Comparison of ENCODE assay signal across 8 cellular contexts in the genomic region with DNA sequence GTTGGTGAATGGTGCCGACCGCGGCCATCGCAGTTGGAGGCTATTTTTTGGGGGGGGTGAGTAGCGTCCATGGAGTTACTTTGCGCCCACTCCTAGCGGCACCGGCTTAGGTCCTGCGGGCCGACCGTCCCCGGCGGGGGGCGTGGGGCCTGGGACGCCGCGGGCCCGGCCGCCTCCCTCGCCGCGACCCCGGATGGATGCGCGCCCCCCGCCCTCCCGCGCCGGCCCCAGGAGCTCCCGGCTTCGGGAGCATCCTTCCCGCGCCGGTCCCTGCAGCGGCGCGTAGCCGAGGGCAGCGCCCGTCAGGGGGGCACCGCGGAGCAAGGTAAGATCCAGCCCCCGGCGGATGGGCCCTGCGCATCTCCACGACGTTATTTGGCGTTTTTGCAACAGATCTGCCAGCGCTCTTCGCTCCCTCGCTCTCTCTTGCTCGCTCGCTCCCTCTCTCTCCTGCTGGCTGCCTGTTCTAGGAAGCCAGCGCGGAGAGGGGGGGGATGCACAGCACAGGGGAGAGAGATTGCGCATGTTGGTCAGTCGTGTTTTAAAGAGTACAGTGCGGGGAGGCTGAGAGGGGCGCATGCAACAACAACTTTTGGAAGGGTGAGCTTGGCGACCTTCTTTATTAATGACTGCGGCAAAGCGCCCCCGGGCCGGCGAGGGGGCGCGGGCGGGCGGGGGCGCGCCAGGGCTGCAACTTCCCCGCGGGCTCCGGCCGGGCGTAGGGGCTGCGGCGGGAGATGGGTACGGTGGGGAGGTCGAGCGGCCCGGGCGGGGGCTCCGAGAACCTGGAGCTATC.
DNase-seq lines count a peak whose midpoint lies in the region; ATAC-seq and TF ChIP-seq lines count a peak whose summit lies in the region.

No MANE protein-coding gene starts in this region.

- no peaks in the 10 kb centered on the region for H3K9me3 ChIP-seq in endocrine pancreas (ENCODE audit: control insufficient read depth, low read length)

- H3K27me3 ChIP-seq in endocrine pancreas (ENCODE audit: control insufficient read depth, insufficient read depth, low read length): no peaks in the 10 kb centered on the region

- DNase-seq in GM10266 (ENCODE audit: extremely low spot score) (peak; percentile 75), NCI-H774 (lab: John Stamatoyannopoulos, UW) (peak; percentile 14), memory B cell (ENCODE audit: low spot score in 2 of 2) (peak; percentile 36 to 55)
- peak; percentile 14 for DNase-seq in activated CD8-positive, alpha-beta memory T cell treated with anti-CD3 and anti-CD28 coated beads, Interleukin-2, amount 50 U/mL, for 24 hours (ENCODE audit: extremely low read depth)
- DNase-seq in stimulated activated CD8-positive, alpha-beta memory T cell treated with anti-CD3 and anti-CD28 coated beads, Interleukin-15, amount 100 ng/mL, for 1 hour (ENCODE audit: low read depth): peak; percentile 30

- H3K27me3 Mint-ChIP-seq in memory B cell: no peaks in the 10 kb centered on the region

- peaks cover 40% of the 10 kb centered on the region for H3K4me1 Mint-ChIP-seq in memory B cell

- H3K9me3 Mint-ChIP-seq in memory B cell: no peaks in the 10 kb centered on the region

- H3K4me1 ChIP-seq in endocrine pancreas (ENCODE audit: control insufficient read depth, insufficient read depth, low read length): peaks cover 7% of the 10 kb centered on the region

- no peak for TF ChIP-seq CTCF in GM10266 (IDR thresholded peaks at IDR 0.05; ENCODE audit: control insufficient read depth, insufficient read depth, low read depth, missing control alignments)

- peak overlapping the region; percentile 80 for H3K9ac ChIP-seq in endocrine pancreas (ENCODE audit: control insufficient read depth, insufficient read depth, low read length)

- peak overlapping the region; percentile 97 for H3K27ac Mint-ChIP-seq in memory B cell

- H3K36me3 Mint-ChIP-seq in memory B cell: no peaks in the 10 kb centered on the region

- peak; percentile 10 for ATAC-seq in HG03159 (IDR thresholded peaks at IDR 0.05; ENCODE audit: unreplicated experiment)
- ATAC-seq in memory B cell (ENCODE audit: low read depth): no peak
- ATAC-seq in GM19351 (IDR thresholded peaks at IDR 0.05; ENCODE audit: unreplicated experiment): no peak

- H3K4me3 Mint-ChIP-seq in memory B cell: peak overlapping the region; percentile 97

- H3K4me3 ChIP-seq in endocrine pancreas (ENCODE audit: control insufficient read depth, insufficient read depth, low read length): no peak overlapping the region

- H3K36me3 ChIP-seq in endocrine pancreas (ENCODE audit: control insufficient read depth, insufficient read depth, low read length): no peaks in the 10 kb centered on the region

Comparison
In these comparisons a context has a peak if more than half of its experiments do, and no peak if none do; other contexts are left out.
1. DNase-seq: peak in every context shown above with its lines; median percentile 75 in GM10266; 46 in memory B cell; 30 in stimulated activated CD8-positive, alpha-beta memory T cell treated with anti-CD3 and anti-CD28 coated beads, Interleukin-15, amount 100 ng/mL, for 1 hour; 14 in NCI-H774; 14 in activated CD8-positive, alpha-beta memory T cell treated with anti-CD3 and anti-CD28 coated beads, Interleukin-2, amount 50 U/mL, for 24 hours.